Comparison of ENCODE assay signal across 13 cellular contexts in genomic region chr2:62708751-62709150, GRCh38. TPM values are rescaled to one million over a fixed set of nuclear protein-coding genes. Genes with fewer than 3 reads are reported as not detected.
DNase-seq lines count a peak whose midpoint lies in the region; ATAC-seq and TF ChIP-seq lines count a peak whose summit lies in the region.
"Had no signal": no experiment of that assay in that cellular context is flagged by ENCODE, and none has a peak within 500 bp of the region (broad histone marks: within the 10 kb centered on the region; RNA-seq: fewer than 3 reads in every experiment).

No MANE protein-coding gene starts in this region.

- no peak overlapping the region for H3K9ac ChIP-seq in trophoblast cell (ENCODE audit: low read length)

- H3K18ac ChIP-seq in trophoblast cell (ENCODE audit: low read length), result no peak overlapping the region

- no peak overlapping the region for H4K8ac ChIP-seq in trophoblast cell (ENCODE audit: low read depth, low read length)

- peaks cover 0 to 1% of the 10 kb centered on the region in 2 donors for H3K27me3 Mint-ChIP-seq in CD8-positive, alpha-beta memory T cell
- peaks cover 2 to 4% (median 3%) of the 10 kb centered on the region in 3 donors for H3K27me3 Mint-ChIP-seq in immature natural killer cell (ENCODE audit: low read depth in 3 of 3)
- H3K27me3 Mint-ChIP-seq in activated CD8-positive, alpha-beta T cell treated with anti-CD3 and anti-CD28 coated beads for 36 hours, result no peaks in the 10 kb centered on the region

- H3K9me3 ChIP-seq in CD8-positive, alpha-beta memory T cell (ENCODE audit: low read length), result no peaks in the 10 kb centered on the region
- H3K9me3 ChIP-seq in PC-9 (ENCODE audit: insufficient read depth, low read depth), result peaks cover 19% of the 10 kb centered on the region; the same call in 1 of the 2 replicates
- no peaks in the 10 kb centered on the region for H3K9me3 ChIP-seq in trophoblast cell (ENCODE audit: insufficient read depth, low read depth, low read length)

- no peak overlapping the region for H3K4me3 ChIP-seq in CD8-positive, alpha-beta memory T cell (ENCODE audit: low read length)
- H3K4me3 ChIP-seq in PC-9 (peak overlapping the region; percentile 73), fibroblast of mammary gland (ENCODE audit: control insufficient read depth, low read depth, low read length) (peak overlapping the region; percentile 85), trophoblast cell (ENCODE audit: low read depth, low read length) (no peak overlapping the region)

- H2AFZ ChIP-seq in PC-9 (no peak overlapping the region), trophoblast cell (ENCODE audit: insufficient read depth, low read length, poor library complexity) (no peak overlapping the region)

- in situ Hi-C loops in KBM-7 (cut with MboI; ENCODE audit: low pct_unique_long_range_greater_than_20kb, low sequenced_read_pairs), result no loop called here

- no peaks in the 10 kb centered on the region for H4K20me1 ChIP-seq in PC-9 (ENCODE audit: insufficient read depth)

- peak overlapping the region in 4 of 7 donors; percentile 1 to 49 (median 7) for H3K4me3 Mint-ChIP-seq in CD8-positive, alpha-beta memory T cell
- H3K4me3 Mint-ChIP-seq in immature natural killer cell, result no peak overlapping the region
- no peak overlapping the region for H3K4me3 Mint-ChIP-seq in activated CD8-positive, alpha-beta T cell treated with anti-CD3 and anti-CD28 coated beads for 36 hours

- peaks cover 72% of the 10 kb centered on the region for H3K79me2 ChIP-seq in PC-9 (ENCODE audit: low read depth)
- H3K79me2 ChIP-seq in trophoblast cell (ENCODE audit: control insufficient read depth, insufficient read depth, low read length, poor library complexity), result peaks cover 16% of the 10 kb centered on the region

- peaks cover 22% of the 10 kb centered on the region for H3K4me1 ChIP-seq in CD8-positive, alpha-beta memory T cell (ENCODE audit: insufficient read depth, low read length)
- peaks cover 36% of the 10 kb centered on the region for H3K4me1 ChIP-seq in PC-9 (replicated peaks; ENCODE audit: insufficient read depth)
- peaks cover 3 to 12% of the 10 kb centered on the region in 2 experiments for H3K4me1 ChIP-seq in trophoblast cell (ENCODE audit: control insufficient read depth in 1 of 2, insufficient read depth in 2 of 2, low read length in 2 of 2)

- peaks cover 7% of the 10 kb centered on the region; the same call in 1 of the 2 replicates for H3F3A ChIP-seq in PC-9 (ENCODE audit: insufficient read depth, low read depth)

- ATAC-seq in activated CD8-positive, alpha-beta T cell treated with anti-CD3 and anti-CD28 coated beads for 36 hours, result no peak

- H3K14ac ChIP-seq in trophoblast cell (ENCODE audit: low read length), result no peak overlapping the region

- no peaks in the 10 kb centered on the region for H3K27me3 ChIP-seq in CD8-positive, alpha-beta memory T cell (ENCODE audit: insufficient read depth, low read length, poor library complexity, severe bottlenecking)
- no peaks in the 10 kb centered on the region for H3K27me3 ChIP-seq in PC-9 (ENCODE audit: insufficient read depth, low read depth)
- no peaks in the 10 kb centered on the region for H3K27me3 ChIP-seq in trophoblast cell (ENCODE audit: insufficient read depth, low read length)

- no peak overlapping the region for H3K23ac ChIP-seq in trophoblast cell (ENCODE audit: low read length)

- H2BK120ac ChIP-seq in trophoblast cell (ENCODE audit: insufficient read depth, low read length, poor library complexity), result no peak overlapping the region

- H3K4me2 ChIP-seq in PC-9 (peak overlapping the region; percentile 94), trophoblast cell (ENCODE audit: low read length) (peak overlapping the region; percentile 15)

- DNase-seq in CD8-positive, alpha-beta memory T cell, result no peak
- DNase-seq in PC-9, result no peak
- DNase-seq in fibroblast of mammary gland (ENCODE audit: low read depth), result no peak
- DNase-seq in trophoblast cell, result no peak
- DNase-seq in immature natural killer cell, result no peak
- no peak for DNase-seq in KBM-7
- no peak for DNase-seq in GM20000 (ENCODE audit: low spot score)
- no peak for DNase-seq in activated CD8-positive, alpha-beta T cell treated with anti-CD3 and anti-CD28 coated beads for 36 hours
- DNase-seq: activated naive CD4-positive, alpha-beta T cell treated with Interleukin-2 at 50 U/mL for 16 hours; central memory CD4-positive, alpha-beta T cell; NCI-H187; SIG-M5; stimulated activated naive CD4-positive, alpha-beta T cell treated with Interleukin-2 at 50 U/mL for 16 hours had no signal

- BruUV-seq in PC-9 (replicated peaks; lab: Mats Ljungman, UMichigan), result no TSS peak

- no peaks in the 10 kb centered on the region for H3K9me3 Mint-ChIP-seq in CD8-positive, alpha-beta memory T cell
- H3K9me3 Mint-ChIP-seq in immature natural killer cell, result no peaks in the 10 kb centered on the region
- peaks cover 3% of the 10 kb centered on the region for H3K9me3 Mint-ChIP-seq in activated CD8-positive, alpha-beta T cell treated with anti-CD3 and anti-CD28 coated beads for 36 hours

- TF ChIP-seq CTCF in PC-9 (conservative IDR thresholded peaks at IDR 0.05) (no peak), fibroblast of mammary gland (conservative IDR thresholded peaks at IDR 0.05; ENCODE audit: control insufficient read depth, insufficient read depth, low read depth, low read length) (no peak), GM20000 (IDR thresholded peaks at IDR 0.05; ENCODE audit: extremely low read depth, missing control alignments) (no peak)
- no peak for TF ChIP-seq CTCF in activated CD8-positive, alpha-beta T cell treated with anti-CD3 and anti-CD28 coated beads for 36 hours (IDR thresholded peaks at IDR 0.05)

- CTCF ChIA-PET in CD8-positive, alpha-beta memory T cell (lab: Charles Lee), result no interaction called here
- CTCF ChIA-PET in PC-9 (lab: Charles Lee), result no interaction called here
- CTCF ChIA-PET in activated CD8-positive, alpha-beta T cell treated with anti-CD3 and anti-CD28 coated beads for 36 hours (lab: Charles Lee), result no interaction called here

- H3K27ac ChIP-seq in CD8-positive, alpha-beta memory T cell (ENCODE audit: low read depth, low read length), result no peak overlapping the region
- H3K27ac ChIP-seq in PC-9, result no peak overlapping the region
- H3K27ac ChIP-seq in trophoblast cell (ENCODE audit: low read depth, low read length), result no peak overlapping the region

- H3K36me3 Mint-ChIP-seq in CD8-positive, alpha-beta memory T cell, result peaks cover 3 to 10% (median 7%) of the 10 kb centered on the region in 3 donors
- H3K36me3 Mint-ChIP-seq in immature natural killer cell, result peaks cover 0 to 4% (median 4%) of the 10 kb centered on the region in 3 donors
- H3K36me3 Mint-ChIP-seq in activated CD8-positive, alpha-beta T cell treated with anti-CD3 and anti-CD28 coated beads for 36 hours (ENCODE audit: low read depth), result peaks cover 14% of the 10 kb centered on the region

- no peak overlapping the region for H4K91ac ChIP-seq in trophoblast cell (ENCODE audit: low read depth, low read length)

- no peaks in the 10 kb centered on the region for H3K36me3 ChIP-seq in CD8-positive, alpha-beta memory T cell (ENCODE audit: insufficient read depth, low read length)
- H3K36me3 ChIP-seq in PC-9 (ENCODE audit: low read depth) (peaks cover 39% of the 10 kb centered on the region), trophoblast cell (ENCODE audit: control insufficient read depth in 1 of 2, insufficient read depth in 2 of 2, low read length in 2 of 2) (peaks cover 0 to 4% of the 10 kb centered on the region in 2 experiments)

- no peaks in the 10 kb centered on the region for H3K9me2 ChIP-seq in PC-9 (ENCODE audit: insufficient read depth)

- H4K12ac ChIP-seq in trophoblast cell (ENCODE audit: low read depth, low read length), result no peak overlapping the region

- H3K79me1 ChIP-seq in trophoblast cell (ENCODE audit: low read length), result peaks cover 7% of the 10 kb centered on the region

- H2AK5ac ChIP-seq in trophoblast cell (ENCODE audit: low read length), result no peak overlapping the region

- H3K4me1 Mint-ChIP-seq in CD8-positive, alpha-beta memory T cell, result peaks cover 38 to 48% (median 39%) of the 10 kb centered on the region in 3 donors
- H3K4me1 Mint-ChIP-seq in immature natural killer cell, result peaks cover 30 to 36% of the 10 kb centered on the region in 2 donors
- H3K4me1 Mint-ChIP-seq in activated CD8-positive, alpha-beta T cell treated with anti-CD3 and anti-CD28 coated beads for 36 hours (ENCODE audit: low read depth), result peaks cover 29% of the 10 kb centered on the region

- POLR2A ChIA-PET in CD8-positive, alpha-beta memory T cell (lab: Charles Lee), result no interaction called here
- POLR2A ChIA-PET in PC-9 (lab: Charles Lee; ENCODE audit: unreplicated experiment), result no interaction called here
- POLR2A ChIA-PET in activated CD8-positive, alpha-beta T cell treated with anti-CD3 and anti-CD28 coated beads for 36 hours (lab: Charles Lee), result no interaction called here

- intact Hi-C loops in PC-9 (cut with micrococcal nuclease; ENCODE audit: unreplicated experiment), result loop anchor here (5.0 kb wide), 1 partner anchor 401 kb away; no protein-coding TSS in a partner anchor
- intact Hi-C loops in activated CD8-positive, alpha-beta T cell treated with anti-CD3 and anti-CD28 coated beads for 36 hours (cut with micrococcal nuclease), result no loop called here

- H2BK12ac ChIP-seq in trophoblast cell (ENCODE audit: low read length), result no peak overlapping the region

- peak overlapping the region; percentile 40 for H3K4ac ChIP-seq in trophoblast cell (ENCODE audit: low read depth, low read length)

- H3K27ac Mint-ChIP-seq in CD8-positive, alpha-beta memory T cell, result peak overlapping the region in 1 of 8 donors; percentile 37
- no peak overlapping the region for H3K27ac Mint-ChIP-seq in immature natural killer cell
- H3K27ac Mint-ChIP-seq in activated CD8-positive, alpha-beta T cell treated with anti-CD3 and anti-CD28 coated beads for 36 hours, result no peak overlapping the region

- no peak overlapping the region for H2BK5ac ChIP-seq in trophoblast cell (ENCODE audit: low read depth, low read length, poor library complexity)

- no CpG with 5 or more reads among the region's 1 CpG for WGBS in trophoblast cell (ENCODE audit: extremely low coverage, insufficient coverage, insufficient read length)

RNA-seq across cellular contexts. Expression of gene EHBP1, which starts 3.2 kb away (rescaled TPM):
- total RNA-seq in CD8-positive, alpha-beta memory T cell, result 10 to 100 TPM; 22.7 to 23.1 TPM
- 12.5 TPM for polyA plus RNA-seq in CD8-positive, alpha-beta memory T cell
- total RNA-seq in PC-9 (2021), result 79.3 and 100 TPM in 2 replicates
- 50.6 and 56.9 TPM in 2 replicates for polyA plus RNA-seq in trophoblast cell (2013)
- 10 to 100 TPM in 1 of 3 donors, 1 to 10 TPM in 2; 6.9 to 23.5 (median 9.0) TPM for polyA plus RNA-seq in immature natural killer cell
- 10 to 100 TPM; 24.1 to 24.3 TPM for total RNA-seq in activated CD8-positive, alpha-beta T cell treated with anti-CD3 and anti-CD28 coated beads for 36 hours

Comparison
In these comparisons a context has a peak if more than half of its experiments do, and no peak if none do; other contexts are left out.
1. H3K4me3 ChIP-seq: peak in PC-9 (single experiment) and fibroblast of mammary gland (single experiment); none in CD8-positive, alpha-beta memory T cell (single experiment) and trophoblast cell (single experiment).
2. H3K4me3 Mint-ChIP-seq: peak in CD8-positive, alpha-beta memory T cell (4 of 7); none in immature natural killer cell (0 of 5) and activated CD8-positive, alpha-beta T cell treated with anti-CD3 and anti-CD28 coated beads for 36 hours (single experiment).